Comparison of ENCODE assay signal across 23 cellular contexts in genomic region chr12:121323908-121324307, GRCh38. TPM values are rescaled to one million over a fixed set of nuclear protein-coding genes. Genes with fewer than 3 reads are reported as not detected.
DNase-seq lines count a peak whose midpoint lies in the region; ATAC-seq lines count a peak whose summit lies in the region.
"Had no signal": no experiment of that assay in that cellular context is flagged by ENCODE, and none has a peak within 500 bp of the region (broad histone marks: within the 10 kb centered on the region; RNA-seq: fewer than 3 reads in every experiment).

No MANE protein-coding gene starts in this region.

- H3K4me3 ChIP-seq in CD4-positive, CD25-positive, alpha-beta regulatory T cell (ENCODE audit: low read depth, low read length) = no peak overlapping the region
- H3K4me3 ChIP-seq in effector memory CD4-positive, alpha-beta T cell (ENCODE audit: insufficient read depth, low read depth, low read length, poor library complexity, severe bottlenecking) = no peak overlapping the region
- H3K4me3 ChIP-seq: GM23338 had no signal

- H3K27me3 Mint-ChIP-seq in activated CD8-positive, alpha-beta memory T cell treated with anti-CD3 and anti-CD28 coated beads, Interleukin-2, amount 10 ng/mL, durations not matched to agents 7 days and 5 days = no peaks in the 10 kb centered on the region
- H3K27me3 Mint-ChIP-seq in CD4-positive, CD25-positive, alpha-beta regulatory T cell = no peaks in the 10 kb centered on the region
- H3K27me3 Mint-ChIP-seq in T-helper 17 cell = no peaks in the 10 kb centered on the region
- no peaks in the 10 kb centered on the region for H3K27me3 Mint-ChIP-seq in effector memory CD8-positive, alpha-beta T cell
- no peaks in the 10 kb centered on the region for H3K27me3 Mint-ChIP-seq in activated naive CD8-positive, alpha-beta T cell treated with anti-CD3 and anti-CD28 coated beads for 36 hours

- no peak for ATAC-seq in activated CD8-positive, alpha-beta memory T cell treated with anti-CD3 and anti-CD28 coated beads, Interleukin-2, amount 10 ng/mL, durations not matched to agents 7 days and 5 days
- ATAC-seq in CD4-positive, CD25-positive, alpha-beta regulatory T cell (ENCODE audit: low read depth in 2 of 2) = no peak
- no peak for ATAC-seq in T-helper 17 cell
- ATAC-seq in effector memory CD8-positive, alpha-beta T cell (replicated peaks) = no peak
- ATAC-seq: GM23338 had no signal

- H3K4me1 ChIP-seq in CD4-positive, CD25-positive, alpha-beta regulatory T cell (ENCODE audit: control insufficient read depth, insufficient read depth, low read length, poor library complexity, severe bottlenecking) = no peaks in the 10 kb centered on the region
- no peaks in the 10 kb centered on the region for H3K4me1 ChIP-seq in effector memory CD4-positive, alpha-beta T cell (ENCODE audit: control insufficient read depth, insufficient read depth, low read length, poor library complexity, severe bottlenecking)

- H3K9me3 Mint-ChIP-seq in activated CD8-positive, alpha-beta memory T cell treated with anti-CD3 and anti-CD28 coated beads, Interleukin-2, amount 10 ng/mL, durations not matched to agents 7 days and 5 days (ENCODE audit: low read depth) = no peaks in the 10 kb centered on the region
- peaks cover 0 to 2% (median 0%) of the 10 kb centered on the region in 7 donors for H3K9me3 Mint-ChIP-seq in CD4-positive, CD25-positive, alpha-beta regulatory T cell
- H3K9me3 Mint-ChIP-seq in effector memory CD8-positive, alpha-beta T cell = no peaks in the 10 kb centered on the region
- H3K9me3 Mint-ChIP-seq in activated naive CD8-positive, alpha-beta T cell treated with anti-CD3 and anti-CD28 coated beads for 36 hours = no peaks in the 10 kb centered on the region
- H3K9me3 Mint-ChIP-seq: CD14-positive monocyte, GM23338, H9 had no signal

- CTCF ChIA-PET in activated CD8-positive, alpha-beta memory T cell treated with anti-CD3 and anti-CD28 coated beads, Interleukin-2, amount 10 ng/mL, durations not matched to agents 7 days and 5 days (lab: Charles Lee) = interaction anchor here (2.6 to 3.0 kb wide), 3 partner anchors 11 to 119 kb away, joined by 6 to 12 read pairs (median 10); no protein-coding TSS in a partner anchor

- H3K27ac Mint-ChIP-seq in activated CD8-positive, alpha-beta memory T cell treated with anti-CD3 and anti-CD28 coated beads, Interleukin-2, amount 10 ng/mL, durations not matched to agents 7 days and 5 days = peak overlapping the region; percentile 35
- H3K27ac Mint-ChIP-seq in CD4-positive, CD25-positive, alpha-beta regulatory T cell = peak overlapping the region in 2 of 3 donors; percentile 17 to 70
- peak overlapping the region; percentile 78 for H3K27ac Mint-ChIP-seq in T-helper 17 cell
- H3K27ac Mint-ChIP-seq in effector memory CD8-positive, alpha-beta T cell = peak overlapping the region; percentile 59 to 68
- no peak overlapping the region for H3K27ac Mint-ChIP-seq in activated naive CD8-positive, alpha-beta T cell treated with anti-CD3 and anti-CD28 coated beads for 36 hours
- H3K27ac Mint-ChIP-seq: GM23338, H9 had no signal

- H3K27ac ChIP-seq in CD4-positive, CD25-positive, alpha-beta regulatory T cell (ENCODE audit: insufficient read depth, low read length, poor library complexity, severe bottlenecking) = no peak overlapping the region
- H3K27ac ChIP-seq in effector memory CD4-positive, alpha-beta T cell (ENCODE audit: insufficient read depth, low read length, poor library complexity, severe bottlenecking) = no peak overlapping the region

- H3K9me3 ChIP-seq in CD4-positive, CD25-positive, alpha-beta regulatory T cell (ENCODE audit: control insufficient read depth in 2 of 2, low read length in 2 of 2) = no peaks in the 10 kb centered on the region
- no peaks in the 10 kb centered on the region for H3K9me3 ChIP-seq in T-helper 17 cell (ENCODE audit: control insufficient read depth, low read length, poor library complexity, severe bottlenecking)
- no peaks in the 10 kb centered on the region for H3K9me3 ChIP-seq in effector memory CD4-positive, alpha-beta T cell (ENCODE audit: control insufficient read depth, low read length)
- H3K9me3 ChIP-seq: BE2C had no signal

- peaks cover 53% of the 10 kb centered on the region for H3K36me3 Mint-ChIP-seq in activated CD8-positive, alpha-beta memory T cell treated with anti-CD3 and anti-CD28 coated beads, Interleukin-2, amount 10 ng/mL, durations not matched to agents 7 days and 5 days
- H3K36me3 Mint-ChIP-seq in CD4-positive, CD25-positive, alpha-beta regulatory T cell = peaks cover 44% of the 10 kb centered on the region
- no peaks in the 10 kb centered on the region for H3K36me3 Mint-ChIP-seq in T-helper 17 cell (ENCODE audit: low read depth)
- peaks cover 83% of the 10 kb centered on the region for H3K36me3 Mint-ChIP-seq in effector memory CD8-positive, alpha-beta T cell (ENCODE audit: insufficient read depth)
- peaks cover 13% of the 10 kb centered on the region for H3K36me3 Mint-ChIP-seq in activated naive CD8-positive, alpha-beta T cell treated with anti-CD3 and anti-CD28 coated beads for 36 hours

- DNase-seq in activated CD8-positive, alpha-beta memory T cell treated with anti-CD3 and anti-CD28 coated beads, Interleukin-2, amount 10 ng/mL, durations not matched to agents 7 days and 5 days = no peak
- no peak for DNase-seq in activated CD8-positive, alpha-beta memory T cell treated with anti-CD3 and anti-CD28 coated beads, Interleukin-2, amount 50 U/mL, for 48 hours
- no peak for DNase-seq in CD4-positive, CD25-positive, alpha-beta regulatory T cell
- no peak for DNase-seq in T-helper 17 cell
- no peak for DNase-seq in effector memory CD8-positive, alpha-beta T cell
- DNase-seq in effector memory CD4-positive, alpha-beta T cell = no peak
- no peak for DNase-seq in cerebellar nuclear complex (lab: John Stamatoyannopoulos, UW)
- no peak for DNase-seq in activated naive CD8-positive, alpha-beta T cell treated with anti-CD3 and anti-CD28 coated beads for 36 hours
- DNase-seq: 8988T, ACHN, BE2C, H9, Karpas-422, MV-4-11, NCI-H1105, NCI-H1436 treated with DMSO at 0.1 percent for 48 hours, NCI-H187 treated with DMSO at 0.1 percent for 48 hours, NCI-H2171 treated with DMSO at 0.1 percent for 48 hours, NCI-H345, NCI-H510A treated with DMSO at 0.1 percent for 48 hours, NCI-H748 treated with DMSO at 0.1 percent for 48 hours had no signal

- peaks cover 76% of the 10 kb centered on the region for H3K36me3 ChIP-seq in CD4-positive, CD25-positive, alpha-beta regulatory T cell (ENCODE audit: control insufficient read depth, insufficient read depth, low read length)
- H3K36me3 ChIP-seq in effector memory CD4-positive, alpha-beta T cell (ENCODE audit: control insufficient read depth, insufficient read depth, low read length) = peaks cover 58% of the 10 kb centered on the region

- no peaks in the 10 kb centered on the region for H3K27me3 ChIP-seq in CD4-positive, CD25-positive, alpha-beta regulatory T cell (ENCODE audit: control insufficient read depth, insufficient read depth, low read length)
- no peaks in the 10 kb centered on the region for H3K27me3 ChIP-seq in effector memory CD4-positive, alpha-beta T cell (replicated peaks; ENCODE audit: control insufficient read depth, insufficient read depth, low read length, poor library complexity, severe bottlenecking)
- H3K27me3 ChIP-seq: BE2C had no signal

- H3K4me1 Mint-ChIP-seq in activated CD8-positive, alpha-beta memory T cell treated with anti-CD3 and anti-CD28 coated beads, Interleukin-2, amount 10 ng/mL, durations not matched to agents 7 days and 5 days = no peaks in the 10 kb centered on the region
- peaks cover 0 to 8% (median 2%) of the 10 kb centered on the region in 4 donors for H3K4me1 Mint-ChIP-seq in CD4-positive, CD25-positive, alpha-beta regulatory T cell
- peaks cover 3% of the 10 kb centered on the region for H3K4me1 Mint-ChIP-seq in T-helper 17 cell
- H3K4me1 Mint-ChIP-seq in effector memory CD8-positive, alpha-beta T cell (ENCODE audit: low read depth in 2 of 2) = peaks cover 1 to 6% of the 10 kb centered on the region in 2 donors
- H3K4me1 Mint-ChIP-seq in activated naive CD8-positive, alpha-beta T cell treated with anti-CD3 and anti-CD28 coated beads for 36 hours = no peaks in the 10 kb centered on the region
- H3K4me1 Mint-ChIP-seq: GM23338, H9 had no signal

- no peak overlapping the region for H3K4me3 Mint-ChIP-seq in activated CD8-positive, alpha-beta memory T cell treated with anti-CD3 and anti-CD28 coated beads, Interleukin-2, amount 10 ng/mL, durations not matched to agents 7 days and 5 days
- H3K4me3 Mint-ChIP-seq in CD4-positive, CD25-positive, alpha-beta regulatory T cell = peak overlapping the region in 1 of 4 donors; percentile 38
- H3K4me3 Mint-ChIP-seq in T-helper 17 cell = no peak overlapping the region
- no peak overlapping the region for H3K4me3 Mint-ChIP-seq in effector memory CD8-positive, alpha-beta T cell
- H3K4me3 Mint-ChIP-seq in activated naive CD8-positive, alpha-beta T cell treated with anti-CD3 and anti-CD28 coated beads for 36 hours = no peak overlapping the region
- H3K4me3 Mint-ChIP-seq: CD14-positive monocyte, GM23338, H9 had no signal

RNA-seq across cellular contexts. Expression of gene CAMKK2, which starts 27.4 kb away (rescaled TPM):
- total RNA-seq in activated CD8-positive, alpha-beta memory T cell treated with anti-CD3 and anti-CD28 coated beads, Interleukin-2, amount 10 ng/mL, durations not matched to agents 7 days and 5 days = 10 to 100 TPM; 34.1 to 37.4 TPM
- 11.7 TPM for total RNA-seq in CD4-positive, CD25-positive, alpha-beta regulatory T cell
- 10 to 100 TPM in 3 of 4 donors, 1 to 10 TPM in 1; 9.6 to 15.2 (median 13.4) TPM for polyA plus RNA-seq in CD4-positive, CD25-positive, alpha-beta regulatory T cell
- total RNA-seq in T-helper 17 cell = 10 to 100 TPM; 12.5 to 15.8 TPM
- 10 to 100 TPM; 37.6 to 38.6 TPM for total RNA-seq in activated naive CD8-positive, alpha-beta T cell treated with anti-CD3 and anti-CD28 coated beads for 36 hours

RNA-seq across cellular contexts. Expression of gene ANAPC5, which starts 28.3 kb away (rescaled TPM):
- total RNA-seq in activated CD8-positive, alpha-beta memory T cell treated with anti-CD3 and anti-CD28 coated beads, Interleukin-2, amount 10 ng/mL, durations not matched to agents 7 days and 5 days = 100 to 1,000 TPM; 138 to 157 TPM
- total RNA-seq in CD4-positive, CD25-positive, alpha-beta regulatory T cell = 128 TPM
- polyA plus RNA-seq in CD4-positive, CD25-positive, alpha-beta regulatory T cell = 100 to 1,000 TPM; 113 to 141 (median 139) TPM
- total RNA-seq in T-helper 17 cell = 100 to 1,000 TPM; 107 to 130 TPM
- 100 to 1,000 TPM; 130 to 138 TPM for total RNA-seq in activated naive CD8-positive, alpha-beta T cell treated with anti-CD3 and anti-CD28 coated beads for 36 hours
